8 cellular contexts compared by ENCODE assay signal in the genomic region with DNA sequence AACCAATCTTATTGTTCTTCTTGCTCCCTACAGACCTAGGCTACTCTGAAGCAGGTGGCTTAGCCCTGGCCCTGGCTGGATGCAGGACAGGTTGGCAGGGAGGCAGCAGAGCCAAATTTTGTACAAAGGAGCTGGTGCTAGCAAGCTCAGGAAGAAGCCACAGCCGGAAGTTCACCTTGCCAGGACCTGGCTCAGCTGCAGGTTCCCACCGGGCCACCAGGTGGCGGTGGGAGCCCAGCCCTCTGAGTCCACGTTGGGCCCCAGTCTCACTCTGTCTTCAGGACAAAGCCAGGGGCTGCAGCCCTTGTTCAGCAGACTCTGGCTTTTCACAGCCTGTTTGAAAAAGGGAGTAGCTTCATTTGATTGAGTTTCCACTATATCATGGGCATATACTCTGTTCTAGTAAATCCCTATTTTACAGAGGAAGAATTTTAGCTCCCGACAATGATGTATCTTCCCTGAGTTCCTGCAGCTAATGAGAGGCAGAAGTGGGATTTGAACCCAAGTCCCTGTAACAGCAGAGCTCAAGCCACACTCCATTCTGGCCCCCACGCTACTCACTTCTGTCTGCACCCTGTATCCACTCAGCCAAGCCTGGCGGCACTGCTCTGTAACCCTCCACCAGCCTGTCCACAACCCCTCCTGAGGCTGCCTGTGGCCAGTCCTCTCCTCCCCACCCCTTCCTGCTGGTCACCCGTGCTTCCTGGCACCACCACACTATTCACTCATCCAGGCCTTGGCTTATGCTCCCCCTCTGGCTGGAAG.
DNase-seq lines count a peak whose midpoint lies in the region; ATAC-seq lines count a peak whose summit lies in the region.

No MANE protein-coding gene starts in this region.

- peak; percentile 41 for ATAC-seq in HG03196 (IDR thresholded peaks at IDR 0.05; ENCODE audit: unreplicated experiment)
- ATAC-seq in activated CD4-positive, CD25-positive, alpha-beta regulatory T cell treated with anti-CD3 and anti-CD28 coated beads, Interleukin-2, amount 50 U/mL, for 24 hours, result peak; percentile 54 to 57

- DNase-seq in SIG-M5 treated with dmso at 0.1 percent for 504 hours (lab: John Stamatoyannopoulos, UW; ENCODE audit: unreplicated experiment) (peak; percentile 60), SIG-M5 (lab: John Stamatoyannopoulos, UW) (no peak), NCI-H345 (lab: John Stamatoyannopoulos, UW) (peak; percentile 79), islet precursor cell (peak; percentile 93)
- peak; percentile 79 for DNase-seq in central memory CD4-positive, alpha-beta T cell
- peak; percentile 62 to 81 for DNase-seq in stimulated activated CD4-positive, alpha-beta T cell treated with anti-CD3 and anti-CD28 coated beads, Interleukin-15, amount 100 ng/mL, for 48 hours (ENCODE audit: low read depth in 2 of 2)
